Comparison of ENCODE assay signal across 1 cellular context in genomic region chr1:211676106-211676583, GRCh38.
TF ChIP-seq lines count a peak whose summit lies in the region.

No MANE protein-coding gene starts in this region.

TF ChIP-seq in K562, 482 proteins besides CTCF, POLR2A, EP300 and RAD21 (continued from another document):
- no peak for TF ChIP-seq ZBTB33 (CRISPR knock-in tag; IDR thresholded peaks at IDR 0.05)
